ENCODE assay signal across 9 cellular contexts in the genomic region with DNA sequence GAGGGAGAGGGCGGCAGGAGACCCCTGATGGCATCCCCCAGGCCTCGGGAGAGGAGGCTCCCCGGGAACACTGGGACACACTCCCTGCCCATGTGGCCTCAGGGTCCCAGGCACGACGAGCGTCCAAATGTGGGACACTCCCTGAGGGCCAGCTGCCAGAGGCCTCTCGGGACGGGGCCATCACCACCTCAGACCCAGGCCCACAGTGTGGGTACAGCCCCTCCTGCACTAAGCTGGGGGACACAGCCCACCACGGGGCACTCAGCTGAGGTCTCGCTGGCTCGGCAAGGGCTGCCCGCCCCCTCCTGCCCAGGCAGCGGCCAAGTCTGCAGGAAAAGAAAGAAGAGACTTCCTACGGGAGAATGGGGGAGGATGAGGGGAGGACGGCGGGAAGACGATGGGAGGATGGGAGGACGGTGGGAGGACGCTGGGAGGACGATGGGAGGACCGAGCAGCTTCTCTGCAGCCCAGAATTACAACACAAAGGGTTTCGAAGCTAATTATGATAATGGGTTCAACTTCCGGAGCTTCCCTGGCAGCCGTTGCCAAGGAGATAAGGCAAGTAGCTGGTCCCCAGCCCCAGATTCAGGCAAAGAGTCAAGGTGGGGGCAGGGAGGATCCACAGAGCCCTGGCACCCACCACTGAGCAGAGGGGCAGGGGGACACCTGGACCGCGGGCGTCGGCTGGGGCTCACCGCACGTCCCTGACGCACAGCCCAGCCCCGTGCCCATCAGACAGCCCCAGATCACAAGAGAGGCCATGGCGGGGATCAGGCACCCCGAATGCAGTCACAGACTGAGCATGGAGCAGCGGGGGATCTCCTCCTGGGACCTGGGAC. TPM values are rescaled to one million over a fixed set of nuclear protein-coding genes. Genes with fewer than 3 reads are reported as not detected.
DNase-seq lines count a peak whose midpoint lies in the region; ATAC-seq and TF ChIP-seq lines count a peak whose summit lies in the region.
"Had no signal": no experiment of that assay in that cellular context is flagged by ENCODE, and none has a peak within 500 bp of the region (broad histone marks: within the 10 kb centered on the region; RNA-seq: fewer than 3 reads in every experiment).

No MANE protein-coding gene starts in this region.

- no peaks in the 10 kb centered on the region for H3K27me3 Mint-ChIP-seq in neural crest cell (ENCODE audit: low read depth)

- H3K9me3 ChIP-seq in WERI-Rb-1 (ENCODE audit: severe bottlenecking): no peaks in the 10 kb centered on the region
- no peaks in the 10 kb centered on the region for H3K9me3 ChIP-seq in osteoblast (ENCODE audit: low read depth, low read length)

- H3K9me3 Mint-ChIP-seq in neural crest cell: no peaks in the 10 kb centered on the region

- no peak overlapping the region for H2AFZ ChIP-seq in osteoblast (ENCODE audit: low read length)

- peak overlapping the region; percentile 77 for H3K4me3 Mint-ChIP-seq in neural crest cell
- H3K4me3 Mint-ChIP-seq: CD4-positive, CD25-positive, alpha-beta regulatory T cell had no signal

- H3K36me3 ChIP-seq in H7 (replicated peaks; ENCODE audit: control insufficient read depth, insufficient read depth, low read length) (no peaks in the 10 kb centered on the region), WERI-Rb-1 (peaks cover 6% of the 10 kb centered on the region; the same call in 1 of the 2 replicates), osteoblast (ENCODE audit: insufficient read depth, low read length) (no peaks in the 10 kb centered on the region)

- H3K27ac Mint-ChIP-seq in neural crest cell (ENCODE audit: unreplicated experiment): peak overlapping the region; percentile 86
- H3K27ac Mint-ChIP-seq: CD4-positive, CD25-positive, alpha-beta regulatory T cell had no signal

- H3K4me2 ChIP-seq in osteoblast (ENCODE audit: insufficient read depth, low read length): no peak overlapping the region

- ATAC-seq in HG03354 (IDR thresholded peaks at IDR 0.05; ENCODE audit: poor library complexity, severe bottlenecking, unreplicated experiment) (no peak), HG03108 (IDR thresholded peaks at IDR 0.05; ENCODE audit: unreplicated experiment) (no peak)

- H3K79me2 ChIP-seq in osteoblast (ENCODE audit: insufficient read depth, low read length): no peaks in the 10 kb centered on the region

- no peaks in the 10 kb centered on the region for H3K4me1 ChIP-seq in osteoblast (ENCODE audit: insufficient read depth, low read length)

- H4K20me1 ChIP-seq in osteoblast (ENCODE audit: insufficient read depth, low read length): no peaks in the 10 kb centered on the region

- H3K4me3 ChIP-seq in H7 (ENCODE audit: insufficient read depth, low read depth, low read length): no peak overlapping the region
- H3K4me3 ChIP-seq in WERI-Rb-1 (ENCODE audit: low read depth, low read length): peak overlapping the region; percentile 31
- no peak overlapping the region for H3K4me3 ChIP-seq in osteoblast (ENCODE audit: insufficient read depth, low read length)

- TF ChIP-seq CTCF in WERI-Rb-1 (IDR thresholded peaks at IDR 0.05; ENCODE audit: low read depth, low read length): no peak
- no peak for TF ChIP-seq CTCF in neural crest cell (conservative IDR thresholded peaks at IDR 0.05)
- no peak for TF ChIP-seq CTCF in osteoblast (IDR thresholded peaks at IDR 0.05; ENCODE audit: extremely low read depth, low read depth, low read length)

- DNase-seq in H7 (peak; percentile 88), NCI-H146 treated with DMSO at 0.1 percent for 48 hours (lab: John Stamatoyannopoulos, UW; ENCODE audit: unreplicated experiment) (peak; percentile 64), WERI-Rb-1 (peak; percentile 46), neural crest cell (ENCODE audit: low read depth, low spot score) (peak; percentile 30), osteoblast (ENCODE audit: insufficient read length, low spot score, missing footprints) (no peak)
- DNase-seq: CD4-positive, CD25-positive, alpha-beta regulatory T cell had no signal

- no peaks in the 10 kb centered on the region for H3K27me3 ChIP-seq in H7 (ENCODE audit: control insufficient read depth, insufficient read depth, low read length)
- no peaks in the 10 kb centered on the region for H3K27me3 ChIP-seq in WERI-Rb-1 (ENCODE audit: insufficient read depth, low read depth, severe bottlenecking)
- peaks cover 26% of the 10 kb centered on the region for H3K27me3 ChIP-seq in osteoblast (ENCODE audit: insufficient read depth, low read length)

- H3K36me3 Mint-ChIP-seq in neural crest cell (ENCODE audit: low read depth): no peaks in the 10 kb centered on the region
- H3K36me3 Mint-ChIP-seq: CD4-positive, CD25-positive, alpha-beta regulatory T cell had no signal

- H3K27ac ChIP-seq in WERI-Rb-1: peak overlapping the region; percentile 81
- H3K27ac ChIP-seq in osteoblast (ENCODE audit: low read depth, low read length): no peak overlapping the region

- peaks cover 29% of the 10 kb centered on the region for H3K4me1 Mint-ChIP-seq in neural crest cell

RNA-seq across cellular contexts. Expression of a gene that starts 17.5 kb away (rescaled TPM):
- total RNA-seq in H7 (2014; rRNA removed; shearing (Covaris generic)): 92.6 and 129 TPM in 2 replicates
- total RNA-seq in neural crest cell: 143 and 157 TPM in 2 replicates
- total RNA-seq in osteoblast: 0.36 TPM in 1 of 2 replicates, not detected in the other
- total RNA-seq: subcutaneous adipose tissue had no signal

RNA-seq across cellular contexts. Expression of a gene that starts 43.9 kb away (rescaled TPM):
- 30.7 and 37.1 TPM in 2 replicates for total RNA-seq in H7 (2014; rRNA removed; shearing (Covaris generic))
- total RNA-seq in neural crest cell (4.5 and 4.6 TPM in 2 replicates), osteoblast (not detected in 2 replicates)
- total RNA-seq: subcutaneous adipose tissue had no signal

Comparison
In these comparisons a context has a peak if more than half of its experiments do, and no peak if none do; other contexts are left out.
1. RNA of a gene that starts 17.5 kb away (total RNA-seq): 143 to 157 TPM in neural crest cell and 92.6 to 129 TPM in H7; 0.36 TPM in osteoblast; every median in the first group is over 10 times any median in the second.